In the genomic region with DNA sequence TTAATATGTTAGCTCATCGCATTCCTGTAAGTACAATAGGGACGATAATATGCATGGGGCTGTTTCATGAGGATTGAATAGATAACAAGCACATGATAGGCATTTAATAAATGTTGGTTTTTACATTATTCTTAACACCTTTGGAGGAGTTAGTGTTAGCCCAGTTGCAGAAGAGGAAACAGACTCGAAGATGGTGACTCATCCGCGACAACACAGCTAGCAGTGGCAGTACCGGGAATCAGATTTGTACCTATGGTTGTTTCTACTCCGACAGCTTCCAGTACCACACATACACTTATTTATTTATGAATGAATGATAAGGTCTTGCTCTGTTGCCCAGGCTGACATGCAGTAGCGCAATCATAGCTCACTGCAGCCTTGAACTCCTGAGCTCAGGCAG, we compare ENCODE assay signal across 28 cellular contexts. TPM values are rescaled to one million over a fixed set of nuclear protein-coding genes. Genes with fewer than 3 reads are reported as not detected.
DNase-seq lines count a peak whose midpoint lies in the region; ATAC-seq, FAIRE-seq and TF ChIP-seq lines count a peak whose summit lies in the region.
"Had no signal": no experiment of that assay in that cellular context is flagged by ENCODE, and none has a peak within 500 bp of the region (broad histone marks: within the 10 kb centered on the region; RNA-seq: fewer than 3 reads in every experiment).

No MANE protein-coding gene starts in this region.

- H4K20me1 ChIP-seq in HepG2 (ENCODE audit: insufficient read depth, low read length) (no peaks in the 10 kb centered on the region), K562 (replicated peaks; ENCODE audit: control insufficient read depth, insufficient read depth, low read length) (no peaks in the 10 kb centered on the region)

- DNase-seq in HepG2 (ENCODE audit: low spot score) (no peak), right lobe of liver (no peak), MV-4-11 (lab: John Stamatoyannopoulos, UW) (peak; percentile 20), K562 (ENCODE audit: extremely low read depth in 1 of 4, low spot score in 3 of 4) (no peak), lower lobe of right lung (no peak), NCI-H446 (lab: John Stamatoyannopoulos, UW) (no peak), mucosa of descending colon (no peak)
- DNase-seq: CD4-positive, alpha-beta memory T cell; DMS153; GOT3; HCEC 1CT; Karpas-422; MG63; NCI-H1105 treated with DMSO at 0.1 percent for 48 hours; NCI-H1694; NCI-H2081; NCI-H2171; NCI-H345; NCI-H526; SJCRH30; T-cell had no signal

- no peak for FAIRE-seq in HepG2 (lab: Jason Lieb, UNC)
- FAIRE-seq in K562 (lab: Jason Lieb, UNC), result no peak
- FAIRE-seq: A204.1, G401.6, GM12892 had no signal

- TF ChIP-seq RAD21 in HepG2 (CRISPR knock-in tag; IDR thresholded peaks at IDR 0.05) (no peak), K562 (CRISPR knock-in tag; conservative IDR thresholded peaks at IDR 0.05 in 1 of 2, IDR thresholded peaks at IDR 0.05 in 1 of 2) (no peak)

- no peak overlapping the region for H3K27ac ChIP-seq in HepG2 (ENCODE audit: extremely low read length, insufficient read depth, low read length)
- H3K27ac ChIP-seq in right lobe of liver, result no peak overlapping the region
- H3K27ac ChIP-seq in K562 (ENCODE audit: extremely low read depth, low read depth, low read length), result no peak overlapping the region
- H3K27ac ChIP-seq in lower lobe of right lung, result no peak overlapping the region
- H3K27ac ChIP-seq: RWPE1, SJCRH30 had no signal

- H3K9ac ChIP-seq in HepG2 (ENCODE audit: insufficient read depth, low read depth, low read length) (no peak overlapping the region), K562 (ENCODE audit: insufficient read depth in 1 of 2, low read depth in 2 of 2, low read length in 2 of 2) (no peak overlapping the region)

- H3K4me2 ChIP-seq in HepG2 (ENCODE audit: low read depth, low read length) (no peak overlapping the region), K562 (ENCODE audit: insufficient read depth, low read length) (no peak overlapping the region)

- in situ Hi-C loops in HepG2 (cut with HindIII; ENCODE audit: extremely low pct_ligation_motif_present, low pct_unique_long_range_greater_than_20kb), result loop anchor here (5.0 kb wide), 1 partner anchor 63 kb away; no protein-coding TSS in a partner anchor
- in situ Hi-C loops in K562 (cut with MboI), result no loop called here

- no TSS peak for BruUV-seq in HepG2 (replicated peaks; lab: Mats Ljungman, UMichigan)
- BruUV-seq in K562 (replicated peaks; lab: Mats Ljungman, UMichigan), result no TSS peak

- no peak overlapping the region for H3K4me3 ChIP-seq in HepG2 (replicated peaks in 1 of 3; ENCODE audit: insufficient read depth in 1 of 3, low read depth in 2 of 3, low read length in 3 of 3)
- H3K4me3 ChIP-seq in right lobe of liver, result no peak overlapping the region
- no peak overlapping the region for H3K4me3 ChIP-seq in K562
- no peak overlapping the region for H3K4me3 ChIP-seq in lower lobe of right lung
- no peak overlapping the region for H3K4me3 ChIP-seq in mucosa of descending colon
- H3K4me3 ChIP-seq: MG63, SJCRH30 had no signal

- 95% methylated on average over 8 of the region's 8 CpGs for WGBS in HepG2 (ENCODE audit: low lambda C conversion rate)
- 80% methylated on average over 8 of the region's 8 CpGs for WGBS in right lobe of liver (ENCODE audit: insufficient coverage, low coverage, low lambda C conversion rate, missing lambda C conversion rate)
- WGBS in K562 (ENCODE audit: insufficient coverage, low coverage, missing lambda C conversion rate), result under 1% methylated on average over 8 of the region's 8 CpGs

- H2AFZ ChIP-seq in HepG2 (ENCODE audit: low read length) (no peak overlapping the region), K562 (ENCODE audit: low read depth, low read length) (no peak overlapping the region)

- intact Hi-C loops in HepG2 (cut with micrococcal nuclease; ENCODE audit: unreplicated experiment), result loop anchor here (5.0 to 10.0 kb wide), 2 partner anchors 63 to 91 kb away; no protein-coding TSS in a partner anchor
- intact Hi-C loops in right lobe of liver (cut with DNase I), result no loop called here
- intact Hi-C loops in K562 (cut with micrococcal nuclease), result no loop called here
- intact Hi-C loops in lower lobe of right lung (cut with DNase I), result no loop called here
- intact Hi-C loops in mucosa of descending colon (cut with DNase I, micrococcal nuclease), result no loop called here

- H3K4me1 ChIP-seq in HepG2 (ENCODE audit: insufficient read depth, low read length), result peaks cover 90% of the 10 kb centered on the region
- peaks cover 0 to 60% (median 16%) of the 10 kb centered on the region in 4 donors for H3K4me1 ChIP-seq in right lobe of liver
- H3K4me1 ChIP-seq in K562 (replicated peaks in 1 of 2; ENCODE audit: control insufficient read depth in 2 of 2, insufficient read depth in 2 of 2, low read length in 2 of 2), result peaks cover 6 to 14% of the 10 kb centered on the region in 2 experiments; a peak in 4 of 5 replicates
- H3K4me1 ChIP-seq in lower lobe of right lung, result peaks cover 29% of the 10 kb centered on the region
- peaks cover 10% of the 10 kb centered on the region for H3K4me1 ChIP-seq in mucosa of descending colon (ENCODE audit: low read depth)

- CTCF ChIA-PET in HepG2 (lab: Yijun Ruan, JAX; ENCODE audit: low intra/inter-chr PET ratio, low total read pairs), result no interaction called here
- CTCF ChIA-PET in K562 (lab: Yijun Ruan, JAX; ENCODE audit: low intra/inter-chr PET ratio), result no interaction called here

- H3K36me3 ChIP-seq in HepG2 (replicated peaks in 1 of 2; ENCODE audit: control insufficient read depth in 1 of 2, insufficient read depth in 2 of 2, low read length in 2 of 2) (no peaks in the 10 kb centered on the region; a peak in 2 of 5 replicates), right lobe of liver (no peaks in the 10 kb centered on the region), K562 (ENCODE audit: control insufficient read depth, insufficient read depth, low read length) (no peaks in the 10 kb centered on the region), lower lobe of right lung (peaks cover 13% of the 10 kb centered on the region), mucosa of descending colon (ENCODE audit: low read depth) (no peaks in the 10 kb centered on the region)
- H3K36me3 ChIP-seq: MG63, SJCRH30 had no signal

- no peaks in the 10 kb centered on the region for H3K9me1 ChIP-seq in K562 (ENCODE audit: control insufficient read depth, insufficient read depth, low read length)

- peaks cover 21% of the 10 kb centered on the region for H3K79me2 ChIP-seq in HepG2 (ENCODE audit: insufficient read depth, low read length)
- no peaks in the 10 kb centered on the region for H3K79me2 ChIP-seq in K562 (ENCODE audit: control insufficient read depth, insufficient read depth, low read length)

- TF ChIP-seq EP300 in HepG2 (IDR thresholded peaks at IDR 0.05; ENCODE audit: low read depth in 2 of 2, low read length in 2 of 2) (no peak), HepG2 (CRISPR knock-in tag; IDR thresholded peaks at IDR 0.05; ENCODE audit: borderline replicate concordance) (no peak), K562 (IDR thresholded peaks at IDR 0.05; ENCODE audit: low read length) (no peak)

- H3K27me3 ChIP-seq in HepG2 (ENCODE audit: control insufficient read depth in 1 of 2, insufficient read depth in 2 of 2, low read length in 2 of 2) (no peaks in the 10 kb centered on the region), right lobe of liver (no peaks in the 10 kb centered on the region), K562 (ENCODE audit: control insufficient read depth in 2 of 2, insufficient read depth in 2 of 2, low read length in 2 of 2) (peaks cover 17 to 44% of the 10 kb centered on the region in 2 experiments), lower lobe of right lung (ENCODE audit: low read depth) (no peaks in the 10 kb centered on the region)
- H3K27me3 ChIP-seq: MG63, SJCRH30 had no signal

- TF ChIP-seq CTCF in HepG2 (CRISPR knock-in tag; IDR thresholded peaks at IDR 0.05) (no peak), right lobe of liver (IDR thresholded peaks at IDR 0.05) (no peak), K562 (IDR thresholded peaks at IDR 0.05 in 2 of 3, conservative IDR thresholded peaks at IDR 0.05 in 1 of 3; ENCODE audit: insufficient read depth in 2 of 3, low read depth in 1 of 3, low read length in 3 of 3) (no peak), lower lobe of right lung (IDR thresholded peaks at IDR 0.05) (no peak), mucosa of descending colon (IDR thresholded peaks at IDR 0.05) (no peak)

- no peak for ATAC-seq in HepG2
- ATAC-seq in right lobe of liver, result no peak
- ATAC-seq in K562, result no peak
- no peak for ATAC-seq in lower lobe of right lung
- ATAC-seq in mucosa of descending colon, result no peak
- no peak for ATAC-seq in GM18907 (IDR thresholded peaks at IDR 0.05; ENCODE audit: unreplicated experiment)
- ATAC-seq: T-cell had no signal

- TF ChIP-seq POLR2A in HepG2 (IDR thresholded peaks at IDR 0.05; ENCODE audit: insufficient read depth in 1 of 2, low read depth in 2 of 2, low read length in 2 of 2) (no peak), right lobe of liver (IDR thresholded peaks at IDR 0.05) (no peak), K562 (conservative IDR thresholded peaks at IDR 0.05) (no peak)

- H3K9me3 ChIP-seq in HepG2 (ENCODE audit: low read length) (no peaks in the 10 kb centered on the region), right lobe of liver (no peaks in the 10 kb centered on the region), K562 (replicated peaks; ENCODE audit: control insufficient read depth, insufficient read depth, low read depth, low read length) (no peaks in the 10 kb centered on the region), lower lobe of right lung (no peaks in the 10 kb centered on the region), mucosa of descending colon (no peaks in the 10 kb centered on the region)
- H3K9me3 ChIP-seq: MG63, SJCRH30 had no signal

- POLR2A ChIA-PET in HepG2 (lab: Yijun Ruan, JAX) (interaction anchor here (3.7 to 12.3 kb wide), 2 partner anchors 25 to 31 kb away, joined by 9 to 219 read pairs; partner anchors contain the start of gene ZNF503), K562 (lab: Yijun Ruan, JAX) (interaction anchor here (0.5 to 1.0 kb wide), 3 partner anchors 8 to 644 kb away, joined by 3 to 4 read pairs (median 3); no protein-coding TSS in a partner anchor)

RNA-seq across cellular contexts. Expression of gene LRMDA, which starts 2.9 kb away (rescaled TPM):
- total RNA-seq in HepG2 (2016; rRNA removed; fragmentation: Illumina TruSeq; extraction: Trizol), result 19.3 and 22.0 TPM in 2 replicates
- total RNA-seq in HepG2 (2016; cell fraction: cytosol; rRNA removed; fragmentation: Illumina TruSeq; extraction: Trizol; ENCODE audit: low read depth), result 70.4 and 78.7 TPM in 2 replicates
- total RNA-seq in HepG2 (2016; cell fraction: insoluble cytoplasmic fraction; rRNA removed; fragmentation: Illumina TruSeq; extraction: Trizol), result 20.0 and 23.4 TPM in 2 replicates
- 36.7 and 40.7 TPM in 2 replicates for total RNA-seq in HepG2 (2016; cell fraction: membrane; rRNA removed; fragmentation: Illumina TruSeq; extraction: Trizol)
- 27.3 and 38.1 TPM in 2 replicates for total RNA-seq in HepG2 (2016; cell fraction: nucleus; rRNA removed; fragmentation: Illumina TruSeq; extraction: Trizol)
- 13.4 and 17.7 TPM in 2 replicates for polyA plus RNA-seq in HepG2 (2011; rRNA removed)
- 18.1 and 21.4 TPM in 2 replicates for polyA plus RNA-seq in HepG2 (2011; cell fraction: cytosol; rRNA removed)
- 10.7 and 11.9 TPM in 2 replicates for polyA plus RNA-seq in HepG2 (2011; cell fraction: nucleus; rRNA removed)
- polyA plus RNA-seq in HepG2 (2012), result 14.6 and 23.3 TPM in 2 replicates
- polyA plus RNA-seq in HepG2 (2016; cell fraction: cytosol; fragmentation: Illumina TruSeq; extraction: Trizol; ENCODE audit: low read depth), result 51.8 and 58.1 TPM in 2 replicates
- polyA plus RNA-seq in HepG2 (2016; cell fraction: insoluble cytoplasmic fraction; fragmentation: Illumina TruSeq; extraction: Trizol; ENCODE audit: low read depth), result 25.9 and 29.7 TPM in 2 replicates
- polyA plus RNA-seq in HepG2 (2016; cell fraction: membrane; fragmentation: Illumina TruSeq; extraction: Trizol; ENCODE audit: low read depth), result 28.6 and 35.5 TPM in 2 replicates
- 9.9 and 22.8 TPM in 2 replicates for polyA plus RNA-seq in HepG2 (2016; cell fraction: nucleus; fragmentation: Illumina TruSeq; extraction: Trizol; ENCODE audit: insufficient read depth, low read depth)
- 4.1 and 25.5 TPM in 2 replicates for polyA minus RNA-seq in HepG2 (2011; rRNA and poly(A)+ RNA removed; ENCODE audit: low replicate concordance)
- polyA minus RNA-seq in HepG2 (2011; cell fraction: cytosol; rRNA and poly(A)+ RNA removed), result 5.1 and 7.5 TPM in 2 replicates
- 58.6 and 83.8 TPM in 2 replicates for polyA minus RNA-seq in HepG2 (2011; cell fraction: nucleus; rRNA and poly(A)+ RNA removed)
- total RNA-seq in right lobe of liver, result 10 to 100 TPM in 5 of 6 experiments, 1 to 10 TPM in 1; 9.9 to 19.9 (median 16.3) TPM
- total RNA-seq in K562 (2011; cell fraction: chromatin; rRNA removed; ENCODE audit: low replicate concordance), result not detected in 2 replicates
- not detected in 2 replicates for total RNA-seq in K562 (2011; cell fraction: nucleolus; rRNA removed)
- not detected in 2 replicates for total RNA-seq in K562 (2011; cell fraction: nucleoplasm; rRNA removed)
- total RNA-seq in K562 (2014; rRNA removed), result not detected in 2 replicates
- not detected in 2 replicates for total RNA-seq in K562 (2014; rRNA removed; fragmentation: Illumina TruSeq; extraction: Trizol)
- total RNA-seq in K562 (2015; rRNA removed; fragmentation: Illumina TruSeq; extraction: Trizol), result 0.25 and 0.26 TPM in 2 replicates
- not detected in 2 replicates for total RNA-seq in K562 (2021)
- polyA plus RNA-seq in K562 (2011; rRNA removed), result not detected in 2 replicates
- not detected in 2 replicates for polyA plus RNA-seq in K562 (2011; cell fraction: cytosol; rRNA removed)
- not detected in 2 replicates for polyA plus RNA-seq in K562 (2011; cell fraction: nucleus; rRNA removed)
- polyA plus RNA-seq in K562 (2012), result 2.2 TPM in 1 of 2 replicates, not detected in the other
- not detected in 2 replicates for polyA plus RNA-seq in K562 (2014; fragmentation: Illumina TruSeq; extraction: Trizol)
- not detected for polyA plus RNA-seq in K562 (2014; fragmentation: Nextera tagmentation; extraction: Ambion mirVana)
- not detected in 2 replicates for polyA plus RNA-seq in K562 (2014; rRNA removed)
- not detected in 2 replicates for polyA minus RNA-seq in K562 (2011; rRNA and poly(A)+ RNA removed)
- not detected in 2 replicates for polyA minus RNA-seq in K562 (2011; cell fraction: cytosol; rRNA and poly(A)+ RNA removed)
- not detected in 2 replicates for polyA minus RNA-seq in K562 (2011; cell fraction: nucleus; rRNA and poly(A)+ RNA removed)
- 29.9 TPM for total RNA-seq in lower lobe of right lung
- total RNA-seq in mucosa of descending colon, result 10 to 100 TPM in 2 of 3 donors, 1 to 10 TPM in 1; 9.4 to 14.9 (median 10.3) TPM
- total RNA-seq: CD4-positive, alpha-beta memory T cell had no signal
- polyA plus RNA-seq: BJ; CD4-positive, alpha-beta memory T cell; IgD-negative memory B cell had no signal

RNA-seq across cellular contexts. Expression of gene ZNF503, which starts 32.7 kb away (rescaled TPM):
- total RNA-seq in HepG2 (2016; rRNA removed; fragmentation: Illumina TruSeq; extraction: Trizol), result 5.8 and 8.3 TPM in 2 replicates
- 1.8 and 1.9 TPM in 2 replicates for total RNA-seq in HepG2 (2016; cell fraction: cytosol; rRNA removed; fragmentation: Illumina TruSeq; extraction: Trizol; ENCODE audit: low read depth)
- total RNA-seq in HepG2 (2016; cell fraction: insoluble cytoplasmic fraction; rRNA removed; fragmentation: Illumina TruSeq; extraction: Trizol), result 5.6 and 8.5 TPM in 2 replicates
- total RNA-seq in HepG2 (2016; cell fraction: membrane; rRNA removed; fragmentation: Illumina TruSeq; extraction: Trizol), result 6.0 and 6.3 TPM in 2 replicates
- total RNA-seq in HepG2 (2016; cell fraction: nucleus; rRNA removed; fragmentation: Illumina TruSeq; extraction: Trizol), result 8.7 TPM in 2 replicates
- 2.7 and 4.0 TPM in 2 replicates for polyA plus RNA-seq in HepG2 (2011; rRNA removed)
- 2.4 and 4.0 TPM in 2 replicates for polyA plus RNA-seq in HepG2 (2011; cell fraction: cytosol; rRNA removed)
- 15.1 and 19.3 TPM in 2 replicates for polyA plus RNA-seq in HepG2 (2011; cell fraction: nucleus; rRNA removed)
- 9.8 and 13.3 TPM in 2 replicates for polyA plus RNA-seq in HepG2 (2012)
- 1.3 and 1.4 TPM in 2 replicates for polyA plus RNA-seq in HepG2 (2016; cell fraction: cytosol; fragmentation: Illumina TruSeq; extraction: Trizol; ENCODE audit: low read depth)
- polyA plus RNA-seq in HepG2 (2016; cell fraction: insoluble cytoplasmic fraction; fragmentation: Illumina TruSeq; extraction: Trizol; ENCODE audit: low read depth), result 13.9 and 16.9 TPM in 2 replicates
- 4.1 and 4.2 TPM in 2 replicates for polyA plus RNA-seq in HepG2 (2016; cell fraction: membrane; fragmentation: Illumina TruSeq; extraction: Trizol; ENCODE audit: low read depth)
- 25.1 and 25.7 TPM in 2 replicates for polyA plus RNA-seq in HepG2 (2016; cell fraction: nucleus; fragmentation: Illumina TruSeq; extraction: Trizol; ENCODE audit: insufficient read depth, low read depth)
- 1.0 and 15.3 TPM in 2 replicates for polyA minus RNA-seq in HepG2 (2011; rRNA and poly(A)+ RNA removed; ENCODE audit: low replicate concordance)
- polyA minus RNA-seq in HepG2 (2011; cell fraction: cytosol; rRNA and poly(A)+ RNA removed), result 10.1 and 11.8 TPM in 2 replicates
- polyA minus RNA-seq in HepG2 (2011; cell fraction: nucleus; rRNA and poly(A)+ RNA removed), result 7.0 and 10.7 TPM in 2 replicates
- total RNA-seq in right lobe of liver, result 1 to 10 TPM; 2.9 to 7.1 (median 5.4) TPM
- total RNA-seq in K562 (2011; cell fraction: chromatin; rRNA removed; ENCODE audit: low replicate concordance), result not detected in 2 replicates
- total RNA-seq in K562 (2011; cell fraction: nucleolus; rRNA removed), result not detected in 2 replicates
- total RNA-seq in K562 (2011; cell fraction: nucleoplasm; rRNA removed), result not detected in 2 replicates
- not detected in 2 replicates for total RNA-seq in K562 (2014; rRNA removed)
- not detected in 2 replicates for total RNA-seq in K562 (2014; rRNA removed; fragmentation: Illumina TruSeq; extraction: Trizol)
- total RNA-seq in K562 (2015; rRNA removed; fragmentation: Illumina TruSeq; extraction: Trizol), result not detected in 2 replicates
- 0.20 TPM in 1 of 2 replicates, not detected in the other for total RNA-seq in K562 (2021)
- polyA plus RNA-seq in K562 (2011; rRNA removed), result not detected in 2 replicates
- not detected in 2 replicates for polyA plus RNA-seq in K562 (2011; cell fraction: cytosol; rRNA removed)
- polyA plus RNA-seq in K562 (2011; cell fraction: nucleus; rRNA removed), result not detected in 2 replicates
- 0.05 and 0.07 TPM in 2 replicates for polyA plus RNA-seq in K562 (2012)
- polyA plus RNA-seq in K562 (2014; fragmentation: Illumina TruSeq; extraction: Trizol), result not detected in 2 replicates
- not detected for polyA plus RNA-seq in K562 (2014; fragmentation: Nextera tagmentation; extraction: Ambion mirVana)
- not detected in 2 replicates for polyA plus RNA-seq in K562 (2014; rRNA removed)
- not detected in 2 replicates for polyA minus RNA-seq in K562 (2011; rRNA and poly(A)+ RNA removed)
- not detected in 2 replicates for polyA minus RNA-seq in K562 (2011; cell fraction: cytosol; rRNA and poly(A)+ RNA removed)
- 0.13 TPM in 1 of 2 replicates, not detected in the other for polyA minus RNA-seq in K562 (2011; cell fraction: nucleus; rRNA and poly(A)+ RNA removed)
- total RNA-seq in lower lobe of right lung, result 28.3 TPM
- 10 to 100 TPM in 1 of 3 donors, 1 to 10 TPM in 2; 3.7 to 32.3 (median 6.1) TPM for total RNA-seq in mucosa of descending colon
- polyA plus RNA-seq: CD4-positive, alpha-beta memory T cell; IgD-negative memory B cell had no signal

Comparison
In these comparisons a context has a peak if more than half of its experiments do, and no peak if none do; other contexts are left out.
1. RNA of gene LRMDA, which starts 2.9 kb away (total RNA-seq): 29.9 TPM in lower lobe of right lung (single experiment), 19.3 to 78.7 TPM in HepG2, 9.9 to 19.9 TPM in right lobe of liver and 9.4 to 14.9 TPM in mucosa of descending colon; 0.25 to 0.26 TPM in K562; every median in the first group is over 4 times any median in the second.
2. Of the 241 proteins assayed by ChIP-seq in both HepG2 and K562: peak only in HepG2: ZNF121; only in K562: FOSL1 and JUND; in both: none; in neither: 237; mixed calls (peak in some experiments, not most) for 1.